Comparison of ENCODE assay signal across 36 cellular contexts in genomic region chr3:13835246-13835645, GRCh38. TPM values are rescaled to one million over a fixed set of nuclear protein-coding genes. Genes with fewer than 3 reads are reported as not detected.
"Had no signal": no experiment of that assay in that cellular context is flagged by ENCODE, and none has a peak within 500 bp of the region (broad histone marks: within the 10 kb centered on the region; RNA-seq: fewer than 3 reads in every experiment).

No MANE protein-coding gene starts in this region.

- H3K9me3 ChIP-seq: adrenal gland, body of pancreas, breast epithelium had no signal

- ATAC-seq: activated CD8-positive, alpha-beta T cell treated with anti-CD3 and anti-CD28 coated beads for 36 hours; activated naive CD4-positive, alpha-beta T cell treated with anti-CD3 and anti-CD28 coated beads, Interleukin-2, amount 50 U/mL, for 72 hours; activated T-cell treated with anti-CD3 and anti-CD28 coated beads, Interleukin-2, amount 50 U/mL, for 4 hours; activated T-cell treated with anti-CD3 and anti-CD28 coated beads, Interleukin-2, amount 50 U/mL, for 72 hours; activated T-helper 17 cell treated with anti-CD3 and anti-CD28 coated beads, Interleukin-2, amount 50 U/mL, for 72 hours; body of pancreas; T-cell had no signal

- H3K36me3 ChIP-seq: adrenal gland, brain microvascular endothelial cell, breast epithelium had no signal

- H3K27me3 ChIP-seq: body of pancreas, brain microvascular endothelial cell had no signal

- DNase-seq: activated B cell treated with CpG ODN at 0.5 μM for 24 hours; activated CD4-positive, alpha-beta memory T cell treated with anti-CD3 and anti-CD28 coated beads for 36 hours; activated CD4-positive, alpha-beta T cell treated with anti-CD3 and anti-CD28 coated beads for 4 hours; activated CD4-positive, alpha-beta T cell treated with anti-CD3 and anti-CD28 coated beads, Interleukin-2, amount 10 ng/mL, durations not matched to agents 24 days and 14 days; activated CD4-positive, alpha-beta T cell treated with anti-CD3 and anti-CD28 coated beads, Interleukin-2, amount 50 U/mL, for 1 hour; activated CD4-positive, alpha-beta T cell treated with anti-CD3 and anti-CD28 coated beads, Interleukin-2, amount 50 U/mL, for 4 hours; activated CD4-positive, CD25-positive, alpha-beta regulatory T cell treated with anti-CD3 and anti-CD28 coated beads, Interleukin-2, amount 50 U/mL, for 72 hours; activated CD8-positive, alpha-beta memory T cell treated with anti-CD3 and anti-CD28 coated beads, Interleukin-2, amount 50 U/mL, for 4 hours; activated CD8-positive, alpha-beta T cell treated with anti-CD3 and anti-CD28 coated beads for 36 hours; activated effector memory CD4-positive, alpha-beta T cell treated with anti-CD3 and anti-CD28 coated beads, Interleukin-2, amount 50 U/mL, for 16 hours; activated gamma-delta T cell treated with Interleukin-2 at 50 U/mL for 16 hours; activated naive CD4-positive, alpha-beta T cell; activated naive CD4-positive, alpha-beta T cell treated with anti-CD3 and anti-CD28 coated beads for 36 hours; activated naive CD4-positive, alpha-beta T cell treated with anti-CD3 and anti-CD28 coated beads, Interleukin-2, amount 50 U/mL, for 16 hours; activated naive CD8-positive, alpha-beta T cell treated with anti-CD3 and anti-CD28 coated beads for 36 hours; activated T-cell treated with anti-CD3 and anti-CD28 coated beads for 4 hours; activated T-cell treated with anti-CD3 and anti-CD28 coated beads, Interleukin-2, amount 50 U/mL, for 1 hour; activated T-cell treated with anti-CD3 and anti-CD28 coated beads, Interleukin-2, amount 50 U/mL, for 4 hours; activated T-cell treated with anti-CD3 and anti-CD28 coated beads, Interleukin-2, amount 50 U/mL, for 72 hours; adrenal gland; amniotic stem cell; body of pancreas; brain microvascular endothelial cell; central memory CD4-positive, alpha-beta T cell; T-cell; T-helper 2 cell; T-helper 9 cell had no signal

- FAIRE-seq: astrocyte, TTC549 had no signal

- H3K4me1 ChIP-seq: adrenal gland, body of pancreas, breast epithelium had no signal

- H3K27ac ChIP-seq: adrenal gland, body of pancreas, brain microvascular endothelial cell, breast epithelium, VCaP had no signal

- H3K4me3 ChIP-seq: adrenal gland, body of pancreas, breast epithelium had no signal

RNA-seq across cellular contexts. Expression of gene WNT7A, which starts 44.6 kb away (rescaled TPM):
- total RNA-seq: activated B cell treated with CpG ODN at 0.5 μM for 24 hours; activated CD4-positive, alpha-beta T cell treated with anti-CD3 and anti-CD28 coated beads, Interleukin-2, amount 10 ng/mL, durations not matched to agents 24 days and 14 days; activated T-helper 1 cell treated with anti-CD3 and anti-CD28 coated beads, Interleukin-12 subunit alpha, Interleukin-12 subunit beta, Interleukin-2, Interleukin-4 antibody, amounts not matched to agents 30 ng/mL and 10 ng/mL and 1 ng/mL, durations not matched to agents 14 hours and 24 hours and 36 hours; aorta; breast epithelium; cardiac septum had no signal
- polyA plus RNA-seq: adrenal gland, aorta had no signal
